ENCODE assay signal across 8 cellular contexts in genomic region chr3:9248232-9249191, GRCh38. TPM values are rescaled to one million over a fixed set of nuclear protein-coding genes. Genes with fewer than 3 reads are reported as not detected.
A peak's percentile ranks its signal among the peaks of the same experiment; 100 is the strongest.
DNase-seq lines count a peak whose midpoint lies in the region; ATAC-seq, FAIRE-seq and TF ChIP-seq lines count a peak whose summit lies in the region.

No MANE protein-coding gene starts in this region.

- no peak overlapping the region for H3K9ac ChIP-seq in fibroblast of lung (ENCODE audit: insufficient read depth, low read length)

- FAIRE-seq in D721Med (lab: Jason Lieb, UNC) = no peak

- H3K9me3 Mint-ChIP-seq in activated naive CD4-positive, alpha-beta T cell treated with anti-CD3 and anti-CD28 coated beads, Interleukin-2, amount 10 ng/mL, durations not matched to agents 7 days and 5 days = no peaks in the 10 kb centered on the region
- no peaks in the 10 kb centered on the region for H3K9me3 Mint-ChIP-seq in activated naive CD4-positive, alpha-beta T cell treated with anti-CD3 and anti-CD28 coated beads, Interleukin-2, amount 50 U/mL, for 72 hours

- H3K27ac ChIP-seq in RWPE1 (peak overlapping the region; percentile 91), fibroblast of lung (ENCODE audit: insufficient read depth, low read length) (no peak overlapping the region)

- H3K79me2 ChIP-seq in fibroblast of lung (ENCODE audit: control insufficient read depth, insufficient read depth, low read length) = no peaks in the 10 kb centered on the region

- DNase-seq in activated naive CD4-positive, alpha-beta T cell treated with anti-CD3 and anti-CD28 coated beads, Interleukin-2, amount 10 ng/mL, durations not matched to agents 7 days and 5 days = peak; percentile 50
- DNase-seq in activated naive CD4-positive, alpha-beta T cell treated with anti-CD3 and anti-CD28 coated beads, Interleukin-2, amount 50 U/mL, for 72 hours (ENCODE audit: low spot score in 2 of 2) = no peak
- DNase-seq in RWPE1 (ENCODE audit: low spot score) (peak; percentile 67), fibroblast of lung (ENCODE audit: low read depth in 2 of 2) (no peak), posterior cingulate gyrus (peak in 7 of 10 donors; percentile 23 to 87 (median 45)), NCI-H2029 (lab: John Stamatoyannopoulos, UW) (no peak), GM10266 (ENCODE audit: extremely low spot score) (no peak), D721Med (ENCODE audit: insufficient read length, low spot score) (no peak)

- no peaks in the 10 kb centered on the region for H4K20me1 ChIP-seq in fibroblast of lung (ENCODE audit: control insufficient read depth, extremely low read depth, insufficient read depth, low read length)

- no peaks in the 10 kb centered on the region for H3K9me3 ChIP-seq in fibroblast of lung (ENCODE audit: control insufficient read depth, insufficient read depth, low read depth, low read length)

- no peaks in the 10 kb centered on the region for H3K4me1 ChIP-seq in fibroblast of lung (ENCODE audit: control insufficient read depth, extremely low read depth, insufficient read depth, low read length)

- no peak for ATAC-seq in activated naive CD4-positive, alpha-beta T cell treated with anti-CD3 and anti-CD28 coated beads, Interleukin-2, amount 50 U/mL, for 72 hours

- H3K27ac Mint-ChIP-seq in activated naive CD4-positive, alpha-beta T cell treated with anti-CD3 and anti-CD28 coated beads, Interleukin-2, amount 10 ng/mL, durations not matched to agents 7 days and 5 days = peak overlapping the region; percentile 24
- no peak overlapping the region for H3K27ac Mint-ChIP-seq in activated naive CD4-positive, alpha-beta T cell treated with anti-CD3 and anti-CD28 coated beads, Interleukin-2, amount 50 U/mL, for 72 hours

- peaks cover 30% of the 10 kb centered on the region for H3K4me1 Mint-ChIP-seq in activated naive CD4-positive, alpha-beta T cell treated with anti-CD3 and anti-CD28 coated beads, Interleukin-2, amount 10 ng/mL, durations not matched to agents 7 days and 5 days

- H2AFZ ChIP-seq in fibroblast of lung (ENCODE audit: low read length) = no peak overlapping the region

- H3K4me3 ChIP-seq in fibroblast of lung (replicated peaks in 1 of 4; ENCODE audit: control extremely low read depth in 1 of 4, insufficient read depth in 1 of 4, low read depth in 3 of 4, low read length in 4 of 4) = peak overlapping the region; percentile 16 to 79 (median 42)

- peak overlapping the region; percentile 83 for H3K4me3 Mint-ChIP-seq in activated naive CD4-positive, alpha-beta T cell treated with anti-CD3 and anti-CD28 coated beads, Interleukin-2, amount 10 ng/mL, durations not matched to agents 7 days and 5 days

- no peaks in the 10 kb centered on the region for H3K36me3 ChIP-seq in fibroblast of lung (ENCODE audit: control insufficient read depth, insufficient read depth, low read length)

- intact Hi-C loops in posterior cingulate gyrus (cut with DNase I) = loop anchor here (5.0 kb wide), 1 partner anchor 51 kb away; no protein-coding TSS in a partner anchor

- H3K27me3 Mint-ChIP-seq in activated naive CD4-positive, alpha-beta T cell treated with anti-CD3 and anti-CD28 coated beads, Interleukin-2, amount 10 ng/mL, durations not matched to agents 7 days and 5 days = peaks cover 31% of the 10 kb centered on the region

- CTCF ChIA-PET in activated naive CD4-positive, alpha-beta T cell treated with anti-CD3 and anti-CD28 coated beads, Interleukin-2, amount 10 ng/mL, durations not matched to agents 7 days and 5 days (lab: Charles Lee) = interaction anchor here (0.9 to 2.9 kb wide), 8 partner anchors 16 to 277 kb away, joined by 3 to 21 read pairs (median 6); no protein-coding TSS in a partner anchor
- CTCF ChIA-PET in RWPE1 (lab: Yijun Ruan, JAX) = interaction anchor here (0.8 kb wide), 1 partner anchor 263 kb away, joined by 3 read pairs; no protein-coding TSS in a partner anchor

- H3K36me3 Mint-ChIP-seq in activated naive CD4-positive, alpha-beta T cell treated with anti-CD3 and anti-CD28 coated beads, Interleukin-2, amount 10 ng/mL, durations not matched to agents 7 days and 5 days = no peaks in the 10 kb centered on the region
- H3K36me3 Mint-ChIP-seq in activated naive CD4-positive, alpha-beta T cell treated with anti-CD3 and anti-CD28 coated beads, Interleukin-2, amount 50 U/mL, for 72 hours = no peaks in the 10 kb centered on the region

- TF ChIP-seq CTCF in RWPE1 (conservative IDR thresholded peaks at IDR 0.05; ENCODE audit: low read depth) = no peak
- no peak for TF ChIP-seq CTCF in fibroblast of lung (conservative IDR thresholded peaks at IDR 0.05 in 1 of 2, IDR thresholded peaks at IDR 0.05 in 1 of 2; ENCODE audit: low read depth in 1 of 2, low read length in 2 of 2)
- TF ChIP-seq CTCF in GM10266 (IDR thresholded peaks at IDR 0.05; ENCODE audit: control insufficient read depth, insufficient read depth, low read depth, missing control alignments) = no peak
- TF ChIP-seq CTCF in D721Med (IDR thresholded peaks at IDR 0.05; ENCODE audit: insufficient read depth, missing control alignments) = no peak

- peak overlapping the region; percentile 85 for H3K4me2 ChIP-seq in fibroblast of lung (ENCODE audit: extremely low read depth, insufficient read depth, low read length)

- POLR2A ChIA-PET in RWPE1 (lab: Yijun Ruan, JAX; ENCODE audit: low non-redundant PET) = no interaction called here

- H3K27me3 ChIP-seq in fibroblast of lung (ENCODE audit: control insufficient read depth, insufficient read depth, low read length) = peaks cover 5% of the 10 kb centered on the region

RNA-seq across cellular contexts. Expression of gene SRGAP3, which starts 0.9 kb away (rescaled TPM):
- 1 to 10 TPM; 1.9 to 4.4 TPM for total RNA-seq in activated naive CD4-positive, alpha-beta T cell treated with anti-CD3 and anti-CD28 coated beads, Interleukin-2, amount 50 U/mL, for 72 hours
- 10.0 and 12.4 TPM in 2 replicates for total RNA-seq in fibroblast of lung
- polyA plus RNA-seq in fibroblast of lung = 0.92 and 1.4 TPM in 2 replicates
- 0.22 and 0.29 TPM in 2 replicates for polyA plus RNA-seq in fibroblast of lung (2012)
- 0.55 and 0.93 TPM in 2 replicates for polyA minus RNA-seq in fibroblast of lung (ENCODE audit: low replicate concordance)

Comparison
In these comparisons a context has a peak if more than half of its experiments do, and no peak if none do; other contexts are left out.
1. DNase-seq: peak in activated naive CD4-positive, alpha-beta T cell treated with anti-CD3 and anti-CD28 coated beads, Interleukin-2, amount 10 ng/mL, durations not matched to agents 7 days and 5 days (single experiment), RWPE1 (single experiment) and posterior cingulate gyrus (7 of 10); none in activated naive CD4-positive, alpha-beta T cell treated with anti-CD3 and anti-CD28 coated beads, Interleukin-2, amount 50 U/mL, for 72 hours (0 of 2), fibroblast of lung (0 of 2), NCI-H2029 (single experiment), GM10266 (single experiment) and D721Med (single experiment).